In the genomic region with DNA sequence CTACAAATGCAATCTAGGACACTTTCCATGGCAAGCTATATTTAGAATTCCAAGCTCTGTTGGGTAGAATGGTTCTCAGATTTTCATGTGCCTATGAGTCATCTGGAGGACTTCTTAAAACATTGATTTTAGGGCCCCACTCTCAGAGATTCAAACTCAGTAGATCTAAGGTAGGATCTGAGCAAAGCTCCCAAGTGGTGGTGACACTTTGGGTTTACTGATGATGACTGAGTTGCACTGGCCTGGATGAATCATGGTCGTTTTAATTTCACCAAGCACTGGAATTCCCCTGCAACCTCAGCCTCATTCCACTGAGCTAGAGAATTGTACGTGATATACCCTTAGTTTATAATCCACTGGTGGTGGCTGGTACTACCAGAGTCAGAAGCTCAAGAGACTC, we compare ENCODE assay signal across 1 cellular context.
A peak's percentile ranks its signal among the peaks of the same experiment; 100 is the strongest.
TF ChIP-seq lines count a peak whose summit lies in the region.

No MANE protein-coding gene starts in this region.

TF ChIP-seq in SK-N-SH, 30 proteins besides CTCF, POLR2A, EP300 and RAD21 (continued from another document):
- TF ChIP-seq, protein P1, sequence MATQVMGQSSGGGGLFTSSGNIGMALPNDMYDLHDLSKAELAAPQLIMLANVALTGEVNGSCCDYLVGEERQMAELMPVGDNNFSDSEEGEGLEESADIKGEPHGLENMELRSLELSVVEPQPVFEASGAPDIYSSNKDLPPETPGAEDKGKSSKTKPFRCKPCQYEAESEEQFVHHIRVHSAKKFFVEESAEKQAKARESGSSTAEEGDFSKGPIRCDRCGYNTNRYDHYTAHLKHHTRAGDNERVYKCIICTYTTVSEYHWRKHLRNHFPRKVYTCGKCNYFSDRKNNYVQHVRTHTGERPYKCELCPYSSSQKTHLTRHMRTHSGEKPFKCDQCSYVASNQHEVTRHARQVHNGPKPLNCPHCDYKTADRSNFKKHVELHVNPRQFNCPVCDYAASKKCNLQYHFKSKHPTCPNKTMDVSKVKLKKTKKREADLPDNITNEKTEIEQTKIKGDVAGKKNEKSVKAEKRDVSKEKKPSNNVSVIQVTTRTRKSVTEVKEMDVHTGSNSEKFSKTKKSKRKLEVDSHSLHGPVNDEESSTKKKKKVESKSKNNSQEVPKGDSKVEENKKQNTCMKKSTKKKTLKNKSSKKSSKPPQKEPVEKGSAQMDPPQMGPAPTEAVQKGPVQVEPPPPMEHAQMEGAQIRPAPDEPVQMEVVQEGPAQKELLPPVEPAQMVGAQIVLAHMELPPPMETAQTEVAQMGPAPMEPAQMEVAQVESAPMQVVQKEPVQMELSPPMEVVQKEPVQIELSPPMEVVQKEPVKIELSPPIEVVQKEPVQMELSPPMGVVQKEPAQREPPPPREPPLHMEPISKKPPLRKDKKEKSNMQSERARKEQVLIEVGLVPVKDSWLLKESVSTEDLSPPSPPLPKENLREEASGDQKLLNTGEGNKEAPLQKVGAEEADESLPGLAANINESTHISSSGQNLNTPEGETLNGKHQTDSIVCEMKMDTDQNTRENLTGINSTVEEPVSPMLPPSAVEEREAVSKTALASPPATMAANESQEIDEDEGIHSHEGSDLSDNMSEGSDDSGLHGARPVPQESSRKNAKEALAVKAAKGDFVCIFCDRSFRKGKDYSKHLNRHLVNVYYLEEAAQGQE (IDR thresholded peaks at IDR 0.05; ENCODE audit: low read depth, low read length), result no peak
- TF ChIP-seq MEF2A (IDR thresholded peaks at IDR 0.05; ENCODE audit: borderline replicate concordance, low read depth) (0 out of 2 replicates have a peak, but pooled peaks have one; percentile 12), NRF1 (IDR thresholded peaks at IDR 0.05; ENCODE audit: low read depth, low read length) (no peak), CHD2 (IDR thresholded peaks at IDR 0.05; ENCODE audit: low read length, partially characterized antibody) (no peak), SMC3 (IDR thresholded peaks at IDR 0.05; ENCODE audit: low read depth, low read length) (no peak), EZH2phosphoT487 (IDR thresholded peaks at IDR 0.05; ENCODE audit: borderline replicate concordance, low read depth) (no peak), TAF1 (IDR thresholded peaks at IDR 0.05; ENCODE audit: borderline replicate concordance, low read depth, low read length) (no peak), ELF1 (IDR thresholded peaks at IDR 0.05) (no peak)
- TF ChIP-seq, protein P2, sequence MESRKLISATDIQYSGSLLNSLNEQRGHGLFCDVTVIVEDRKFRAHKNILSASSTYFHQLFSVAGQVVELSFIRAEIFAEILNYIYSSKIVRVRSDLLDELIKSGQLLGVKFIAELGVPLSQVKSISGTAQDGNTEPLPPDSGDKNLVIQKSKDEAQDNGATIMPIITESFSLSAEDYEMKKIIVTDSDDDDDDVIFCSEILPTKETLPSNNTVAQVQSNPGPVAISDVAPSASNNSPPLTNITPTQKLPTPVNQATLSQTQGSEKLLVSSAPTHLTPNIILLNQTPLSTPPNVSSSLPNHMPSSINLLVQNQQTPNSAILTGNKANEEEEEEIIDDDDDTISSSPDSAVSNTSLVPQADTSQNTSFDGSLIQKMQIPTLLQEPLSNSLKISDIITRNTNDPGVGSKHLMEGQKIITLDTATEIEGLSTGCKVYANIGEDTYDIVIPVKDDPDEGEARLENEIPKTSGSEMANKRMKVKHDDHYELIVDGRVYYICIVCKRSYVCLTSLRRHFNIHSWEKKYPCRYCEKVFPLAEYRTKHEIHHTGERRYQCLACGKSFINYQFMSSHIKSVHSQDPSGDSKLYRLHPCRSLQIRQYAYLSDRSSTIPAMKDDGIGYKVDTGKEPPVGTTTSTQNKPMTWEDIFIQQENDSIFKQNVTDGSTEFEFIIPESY (IDR thresholded peaks at IDR 0.05; ENCODE audit: borderline replicate concordance, low read depth), result no peak
